ENCODE assay signal across 12 cellular contexts in the genomic region with DNA sequence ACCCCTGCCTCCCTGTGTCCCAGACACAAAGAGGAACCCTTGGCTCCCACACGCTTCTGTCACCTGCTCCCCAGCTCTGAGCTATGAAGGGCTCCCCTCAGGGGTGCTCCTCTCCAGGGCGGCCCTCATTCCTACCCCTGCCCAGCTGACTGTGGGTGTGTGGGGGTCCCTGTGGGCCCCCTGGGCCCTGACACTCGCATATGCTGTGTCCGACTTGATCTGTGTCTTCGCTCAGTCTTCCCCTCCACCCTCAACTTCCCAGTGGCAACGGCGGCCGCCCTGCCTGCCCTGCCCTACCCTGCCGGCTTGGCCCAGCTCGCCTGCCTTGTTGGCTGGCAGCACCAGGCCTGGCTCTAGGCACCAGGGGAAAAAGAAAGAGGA. TPM values are rescaled to one million over a fixed set of nuclear protein-coding genes. Genes with fewer than 3 reads are reported as not detected.
A peak's percentile ranks its signal among the peaks of the same experiment; 100 is the strongest.
DNase-seq lines count a peak whose midpoint lies in the region; ATAC-seq, FAIRE-seq and TF ChIP-seq lines count a peak whose summit lies in the region.
"Had no signal": no experiment of that assay in that cellular context is flagged by ENCODE, and none has a peak within 500 bp of the region (broad histone marks: within the 10 kb centered on the region; RNA-seq: fewer than 3 reads in every experiment).

No MANE protein-coding gene starts in this region.

- H3K79me1 ChIP-seq in H1 (ENCODE audit: low read depth, low read length): no peaks in the 10 kb centered on the region

- no peak overlapping the region for H3K56ac ChIP-seq in H1 (replicated peaks; ENCODE audit: insufficient read length, low read depth, low read length)

- no peak overlapping the region for H2BK5ac ChIP-seq in H1 (ENCODE audit: low read depth, low read length)

- H3K14ac ChIP-seq in H1 (ENCODE audit: insufficient read length): no peak overlapping the region

- H3K9me3 Mint-ChIP-seq in Caco-2 (ENCODE audit: unreplicated experiment): no peaks in the 10 kb centered on the region
- H3K9me3 Mint-ChIP-seq in osteocyte (ENCODE audit: unreplicated experiment): no peaks in the 10 kb centered on the region

- peaks cover 11% of the 10 kb centered on the region for H3K79me2 ChIP-seq in Karpas-422 (ENCODE audit: low read length)
- no peaks in the 10 kb centered on the region for H3K79me2 ChIP-seq in H1 (ENCODE audit: control insufficient read depth in 1 of 2, insufficient read depth in 2 of 2, low read length in 2 of 2)

- H3K23ac ChIP-seq in H1 (ENCODE audit: insufficient read length): no peak overlapping the region

- no peak for DNase-seq in Caco-2
- no peak for DNase-seq in Karpas-422
- peak in 1 of 2 experiments; percentile 63 for DNase-seq in H1 (ENCODE audit: low read depth in 1 of 2, low spot score in 2 of 2)
- no peak for DNase-seq in osteocyte (ENCODE audit: extremely low spot score, unreplicated experiment)
- no peak for DNase-seq in NCI-H1436 treated with DMSO at 0.1 percent for 48 hours (lab: John Stamatoyannopoulos, UW)
- no peak for DNase-seq in central memory CD4-positive, alpha-beta T cell
- no peak for DNase-seq in HTR-8/SVneo (ENCODE audit: insufficient read length, low spot score)
- DNase-seq: DND-41; stimulated activated CD4-positive, alpha-beta T cell treated with anti-CD3 and anti-CD28 coated beads, Interleukin-1b, Interleukin-23, amount 100 ng/mL, for 48 hours; T1000 had no signal

- H3K27me3 Mint-ChIP-seq in Caco-2 (ENCODE audit: insufficient read depth, unreplicated experiment): no peaks in the 10 kb centered on the region
- H3K27me3 Mint-ChIP-seq in osteocyte (ENCODE audit: unreplicated experiment): no peaks in the 10 kb centered on the region

- FAIRE-seq in H1 (lab: Jason Lieb, UNC) (no peak), HTR-8/SVneo (lab: Jason Lieb, UNC) (no peak)

- peaks cover 21% of the 10 kb centered on the region; the same call in 1 of the 2 replicates for H3K23me2 ChIP-seq in H1 (ENCODE audit: low read depth, low read length)

- no peak for TF ChIP-seq RAD21 in H1 (IDR thresholded peaks at IDR 0.05 in 1 of 2, conservative IDR thresholded peaks at IDR 0.05 in 1 of 2; ENCODE audit: low read depth in 2 of 2, low read length in 2 of 2)

- no peak overlapping the region for H4K5ac ChIP-seq in H1 (ENCODE audit: insufficient read length, low read depth, low read length)

- POLR2A ChIA-PET in Caco-2 (lab: Charles Lee): no interaction called here
- POLR2A ChIA-PET in H1 (lab: Charles Lee; ENCODE audit: partially characterized antibody): interaction anchor here (0.5 to 1.2 kb wide), 5 partner anchors 9 to 648 kb away, joined by 3 to 4 read pairs (median 3); a partner anchor contains a TSS

- H3K4me3 ChIP-seq in Caco-2 (ENCODE audit: low read depth, low read length) (no peak overlapping the region), Karpas-422 (ENCODE audit: low read length) (peak overlapping the region; percentile 18; the same call in 1 of the 2 replicates), H1 (ENCODE audit: extremely low read depth in 1 of 4, insufficient read depth in 2 of 4, low read depth in 3 of 4, low read length in 4 of 4) (peak overlapping the region in 1 of 4 experiments; percentile 58; a peak in 2 of 8 replicates)
- H3K4me3 ChIP-seq: lung had no signal

- H4K20me1 ChIP-seq in Karpas-422 (ENCODE audit: insufficient read depth, low read depth, low read length) (no peaks in the 10 kb centered on the region), H1 (replicated peaks in 1 of 2; ENCODE audit: control insufficient read depth in 1 of 2, insufficient read depth in 2 of 2, low read length in 2 of 2) (peaks cover 2 to 7% of the 10 kb centered on the region in 2 experiments)

- H3K18ac ChIP-seq in H1 (ENCODE audit: extremely low read depth, low read length): peak overlapping the region; percentile 32; the same call in 1 of the 2 replicates

- no peak for ATAC-seq in HG03025 (IDR thresholded peaks at IDR 0.05; ENCODE audit: low FRiP score, unreplicated experiment)

- H3K27ac Mint-ChIP-seq in Caco-2 (ENCODE audit: unreplicated experiment): peak overlapping the region; percentile 84
- H3K27ac Mint-ChIP-seq in osteocyte (ENCODE audit: unreplicated experiment): no peak overlapping the region

- 0 out of 2 replicates have a peak, but pooled peaks cover 4% of the 10 kb centered on the region for H3K4me1 ChIP-seq in Caco-2
- peaks cover 33% of the 10 kb centered on the region for H3K4me1 ChIP-seq in Karpas-422 (ENCODE audit: low read length)
- peaks cover 0 to 20% (median 17%) of the 10 kb centered on the region in 4 experiments; a peak in 6 of 7 replicates for H3K4me1 ChIP-seq in H1 (replicated peaks in 1 of 4; ENCODE audit: control insufficient read depth in 3 of 4, insufficient read depth in 4 of 4, low read length in 3 of 4)

- H3K27ac ChIP-seq in Karpas-422 (ENCODE audit: low read length): no peak overlapping the region
- no peak overlapping the region for H3K27ac ChIP-seq in H1 (ENCODE audit: low read depth, low read length)

- H3K36me3 Mint-ChIP-seq in Caco-2 (ENCODE audit: insufficient read depth, unreplicated experiment) (no peaks in the 10 kb centered on the region), osteocyte (ENCODE audit: unreplicated experiment) (no peaks in the 10 kb centered on the region)

- intact Hi-C loops in Caco-2 (cut with micrococcal nuclease; ENCODE audit: unreplicated experiment): no loop called here

- H3K4ac ChIP-seq in H1 (replicated peaks; ENCODE audit: insufficient read length, low read depth, low read length): no peak overlapping the region

- BruUV-seq in Caco-2 (replicated peaks; lab: Mats Ljungman, UMichigan): no TSS peak

- no peaks in the 10 kb centered on the region for H3K9me3 ChIP-seq in Caco-2
- no peaks in the 10 kb centered on the region for H3K9me3 ChIP-seq in Karpas-422 (ENCODE audit: low read length)
- no peaks in the 10 kb centered on the region for H3K9me3 ChIP-seq in H1 (ENCODE audit: insufficient read depth in 2 of 2, low read depth in 1 of 2, low read length in 1 of 2)

- CTCF ChIA-PET in Caco-2 (lab: Charles Lee): no interaction called here
- CTCF ChIA-PET in H1 (lab: Charles Lee; ENCODE audit: partially characterized antibody): interaction anchor here (1.4 to 24.5 kb wide), 3 partner anchors 8 to 65 kb away, joined by 3 to 325 read pairs (median 4); no protein-coding TSS in a partner anchor

- no peak overlapping the region; the same call in 1 of the 2 replicates for H4K8ac ChIP-seq in H1 (ENCODE audit: extremely low read depth, insufficient read depth, low read length)

- H2BK120ac ChIP-seq in H1 (replicated peaks; ENCODE audit: low read depth, low read length): no peak overlapping the region

- H3K27me3 ChIP-seq in Caco-2 (replicated peaks; ENCODE audit: control insufficient read depth, insufficient read depth, low read length) (no peaks in the 10 kb centered on the region), Karpas-422 (ENCODE audit: low read length) (no peaks in the 10 kb centered on the region), H1 (replicated peaks in 1 of 4; ENCODE audit: control insufficient read depth in 3 of 4, extremely low read depth in 1 of 4, insufficient read depth in 3 of 4, low read length in 3 of 4) (peaks cover 0 to 35% (median 27%) of the 10 kb centered on the region in 4 experiments; a peak in 6 of 7 replicates)

- H3K36me3 ChIP-seq in Caco-2 (ENCODE audit: control insufficient read depth, insufficient read depth, low read length) (no peaks in the 10 kb centered on the region), Karpas-422 (ENCODE audit: insufficient read depth, low read length) (no peaks in the 10 kb centered on the region), H1 (ENCODE audit: control insufficient read depth in 2 of 4, insufficient read depth in 4 of 4, low read length in 3 of 4) (no peaks in the 10 kb centered on the region)

- peaks cover 5% of the 10 kb centered on the region for H3K4me1 Mint-ChIP-seq in Caco-2 (ENCODE audit: low read depth, unreplicated experiment)
- peaks cover 19% of the 10 kb centered on the region for H3K4me1 Mint-ChIP-seq in osteocyte (ENCODE audit: unreplicated experiment)

- TF ChIP-seq CTCF in Caco-2 (IDR thresholded peaks at IDR 0.05; ENCODE audit: insufficient read depth in 1 of 2, low read depth in 1 of 2, low read length in 1 of 2, severe bottlenecking in 1 of 2, unreplicated experiment in 1 of 2) (no peak), H1 (IDR thresholded peaks at IDR 0.05; ENCODE audit: control extremely low read depth in 1 of 3, insufficient read depth in 1 of 3, low read depth in 1 of 3, low read length in 3 of 3) (no peak), osteocyte (IDR thresholded peaks at IDR 0.05) (no peak)

- no peak overlapping the region for H4K91ac ChIP-seq in H1 (replicated peaks; ENCODE audit: insufficient read length, low read length)

- H3K9ac ChIP-seq in Karpas-422 (ENCODE audit: low read length) (0 out of 2 replicates have a peak overlapping the region, but pooled peaks have one; percentile 27), H1 (replicated peaks in 1 of 4; ENCODE audit: extremely low read depth in 1 of 4, low read depth in 3 of 4, low read length in 3 of 4) (no peak overlapping the region)

- TF ChIP-seq POLR2A in H1 (IDR thresholded peaks at IDR 0.05; ENCODE audit: control extremely low read depth in 1 of 2, low read depth in 2 of 2, low read length in 2 of 2): no peak

- H2BK12ac ChIP-seq in H1 (ENCODE audit: low read depth, low read length): no peak overlapping the region

- no peak overlapping the region for H2BK20ac ChIP-seq in H1 (ENCODE audit: low read length)

- WGBS in H1 (ENCODE audit: extremely low coverage in 1 of 2, insufficient coverage in 1 of 2, insufficient read length in 1 of 2, insufficient replicate concordance in 2 of 2, low coverage in 1 of 2, low lambda C conversion rate in 2 of 2, missing lambda C conversion rate in 1 of 2), 2 experiments: 71% methylated on average over 10 of the region's 10 CpGs; no CpG with 5 or more reads in 1 of the 2 experiments

- no peak overlapping the region for H2AK5ac ChIP-seq in H1 (ENCODE audit: low read depth, low read length)

- H3K4me2 ChIP-seq in Karpas-422 (ENCODE audit: low read depth, low read length, poor library complexity, severe bottlenecking) (peak overlapping the region; percentile 40), H1 (ENCODE audit: insufficient read depth in 1 of 2, low read depth in 2 of 2, low read length in 2 of 2) (peak overlapping the region; percentile 81 to 97; a peak in 3 of 4 replicates)

- TF ChIP-seq EP300 in H1 (IDR thresholded peaks at IDR 0.05; ENCODE audit: borderline replicate concordance in 1 of 2, low read depth in 2 of 2, low read length in 2 of 2): no peak

- H2AFZ ChIP-seq in Karpas-422 (ENCODE audit: low read length): no peak overlapping the region
- no peak overlapping the region for H2AFZ ChIP-seq in H1 (ENCODE audit: low read length)

- H3K9me2 ChIP-seq in Karpas-422 (replicated peaks; ENCODE audit: insufficient read depth, low read length): no peaks in the 10 kb centered on the region

- no peak overlapping the region for H2BK15ac ChIP-seq in H1 (ENCODE audit: low read length)

- H3K4me3 Mint-ChIP-seq in Caco-2 (ENCODE audit: unreplicated experiment): no peak overlapping the region
- H3K4me3 Mint-ChIP-seq in osteocyte (ENCODE audit: unreplicated experiment): peak overlapping the region; percentile 70

RNA-seq across cellular contexts. Expression of a gene that starts 1.2 kb away (rescaled TPM):
- total RNA-seq in Caco-2 (2022): 1.4 and 1.6 TPM in 2 replicates
- total RNA-seq in Karpas-422 (2014; rRNA removed; shearing (Covaris generic); ENCODE audit: low replicate concordance): 2.3 and 3.2 TPM in 2 replicates
- total RNA-seq in H1 (2021; fragmentation: NEBNext Ultra II Directional; extraction: Animal tissue kit (Norgen Biotek cat#: 25700)): 3.5 and 3.9 TPM in 2 replicates
- 2.2 and 4.0 TPM in 2 replicates for polyA plus RNA-seq in H1 (2011; rRNA removed)
- 1.9 TPM for polyA plus RNA-seq in H1 (2011; cell fraction: cytosol; rRNA removed)
- polyA plus RNA-seq in H1 (2011; cell fraction: nucleus; rRNA removed): 7.6 TPM
- 3.0 to 5.7 TPM (median 4.7 TPM) in 4 replicates for polyA plus RNA-seq in H1 (2012, experiment 1 of 2)
- polyA plus RNA-seq in H1 (2012, experiment 2 of 2): 3.1 TPM
- 2.7 TPM for polyA plus RNA-seq in H1 (2013, experiment 1 of 2)
- 2.5 TPM for polyA plus RNA-seq in H1 (2013, experiment 2 of 2)
- polyA minus RNA-seq in H1 (2011; rRNA and poly(A)+ RNA removed): 1.2 and 1.3 TPM in 2 replicates
- 2.1 TPM for polyA minus RNA-seq in H1 (2011; cell fraction: cytosol; rRNA and poly(A)+ RNA removed)
- 2.5 TPM for polyA minus RNA-seq in H1 (2011; cell fraction: nucleus; rRNA and poly(A)+ RNA removed)
- 0.51 and 0.63 TPM in 2 replicates for total RNA-seq in osteocyte
